20 cellular contexts compared by ENCODE assay signal in genomic region chr15:48096355-48096786, GRCh38. TPM values are rescaled to one million over a fixed set of nuclear protein-coding genes. Genes with fewer than 3 reads are reported as not detected.
DNase-seq lines count a peak whose midpoint lies in the region; ATAC-seq, FAIRE-seq and TF ChIP-seq lines count a peak whose summit lies in the region.
"Had no signal": no experiment of that assay in that cellular context is flagged by ENCODE, and none has a peak within 500 bp of the region (broad histone marks: within the 10 kb centered on the region; RNA-seq: fewer than 3 reads in every experiment).

No MANE protein-coding gene starts in this region.

- no peak for FAIRE-seq in frontal cortex (lab: Jason Lieb, UNC)
- FAIRE-seq: GM18507 had no signal

- H3K36me3 ChIP-seq in CD8-positive, alpha-beta memory T cell (ENCODE audit: insufficient read depth, low read length) = no peaks in the 10 kb centered on the region

- no peaks in the 10 kb centered on the region for H3K27me3 ChIP-seq in CD8-positive, alpha-beta memory T cell (ENCODE audit: insufficient read depth, low read length, poor library complexity, severe bottlenecking)

- DNase-seq in kidney tubule cell (ENCODE audit: low spot score) (peak; percentile 34), frontal cortex (ENCODE audit: low spot score in 2 of 2) (no peak), ecto neural progenitor cell (ENCODE audit: low spot score) (no peak), lower leg skin (ENCODE audit: low spot score in 2 of 2) (no peak)
- no peak for DNase-seq in CD8-positive, alpha-beta memory T cell
- DNase-seq: activated CD8-positive, alpha-beta T cell treated with anti-CD3 and anti-CD28 coated beads, Interleukin-2, amount 10 ng/mL, durations not matched to agents 7 days and 5 days; NCI-H1436; NCI-H526 had no signal

- peak; percentile 85 for ATAC-seq in GM19025 (IDR thresholded peaks at IDR 0.05; ENCODE audit: low read depth, unreplicated experiment)
- peak; percentile 78 for ATAC-seq in HG02623 (IDR thresholded peaks at IDR 0.05; ENCODE audit: unreplicated experiment)
- peak; percentile 46 for ATAC-seq in HG03378 (IDR thresholded peaks at IDR 0.05; ENCODE audit: unreplicated experiment)
- ATAC-seq: activated CD8-positive, alpha-beta T cell treated with anti-CD3 and anti-CD28 coated beads, Interleukin-2, amount 10 ng/mL, durations not matched to agents 7 days and 5 days; HCT116 had no signal

- H3K9me3 Mint-ChIP-seq in CD8-positive, alpha-beta memory T cell = no peaks in the 10 kb centered on the region
- H3K9me3 Mint-ChIP-seq: neural crest cell had no signal

- no peak overlapping the region for H3K27ac Mint-ChIP-seq in CD8-positive, alpha-beta memory T cell
- H3K27ac Mint-ChIP-seq: activated CD8-positive, alpha-beta T cell treated with anti-CD3 and anti-CD28 coated beads, Interleukin-2, amount 10 ng/mL, durations not matched to agents 7 days and 5 days had no signal

- H3K4me1 Mint-ChIP-seq in CD8-positive, alpha-beta memory T cell = no peaks in the 10 kb centered on the region
- H3K4me1 Mint-ChIP-seq: neural crest cell had no signal

- H3K4me3 Mint-ChIP-seq in CD8-positive, alpha-beta memory T cell = no peak overlapping the region
- H3K4me3 Mint-ChIP-seq: activated CD8-positive, alpha-beta T cell treated with anti-CD3 and anti-CD28 coated beads, Interleukin-2, amount 10 ng/mL, durations not matched to agents 7 days and 5 days; neural crest cell had no signal

- intact Hi-C loops in lower leg skin (cut with DNase I; ENCODE audit: low total_unique reads) = no loop called here

- H3K27ac ChIP-seq in CD8-positive, alpha-beta memory T cell (ENCODE audit: low read depth, low read length) = no peak overlapping the region

- H3K4me3 ChIP-seq in CD8-positive, alpha-beta memory T cell (ENCODE audit: low read length) = no peak overlapping the region
- no peak overlapping the region for H3K4me3 ChIP-seq in lower leg skin (ENCODE audit: low read depth, poor library complexity, severe bottlenecking)
- H3K4me3 ChIP-seq: lung had no signal

- POLR2A ChIA-PET in CD8-positive, alpha-beta memory T cell (lab: Charles Lee) = no interaction called here

- H3K4me1 ChIP-seq in CD8-positive, alpha-beta memory T cell (ENCODE audit: insufficient read depth, low read length) = no peaks in the 10 kb centered on the region

- no peaks in the 10 kb centered on the region for H3K36me3 Mint-ChIP-seq in CD8-positive, alpha-beta memory T cell

- no peak for TF ChIP-seq CTCF in lower leg skin (IDR thresholded peaks at IDR 0.05)

- no peak for TF ChIP-seq POLR2A in lower leg skin (IDR thresholded peaks at IDR 0.05)

- CTCF ChIA-PET in CD8-positive, alpha-beta memory T cell (lab: Charles Lee) = no interaction called here

- peaks cover 2 to 12% of the 10 kb centered on the region in 2 donors for H3K27me3 Mint-ChIP-seq in CD8-positive, alpha-beta memory T cell

- H3K9me3 ChIP-seq in CD8-positive, alpha-beta memory T cell (ENCODE audit: low read length) = no peaks in the 10 kb centered on the region

- WGBS in lower leg skin, 2 donors = 66 to 74% methylated on average over 4 of the region's 4 CpGs

RNA-seq across cellular contexts. Expression of gene SLC24A5, which starts 24.4 kb away (rescaled TPM):
- 0.41 TPM for total RNA-seq in frontal cortex
- not detected for total RNA-seq in CD8-positive, alpha-beta memory T cell
- polyA plus RNA-seq in CD8-positive, alpha-beta memory T cell = not detected
- 1 to 10 TPM; 3.4 to 6.1 (median 4.2) TPM for total RNA-seq in lower leg skin
- total RNA-seq: activated CD8-positive, alpha-beta T cell treated with anti-CD3 and anti-CD28 coated beads, Interleukin-2, amount 10 ng/mL, durations not matched to agents 7 days and 5 days; cardiac septum; Daoy; lung; neural crest cell; RPMI7951; subcutaneous adipose tissue had no signal
- polyA plus RNA-seq: BJ had no signal
